In genomic region chr22:50314455-50315288, GRCh38 we compare ENCODE assay signal across 8 cellular contexts. TPM values are rescaled to one million over a fixed set of nuclear protein-coding genes. Genes with fewer than 3 reads are reported as not detected.
DNase-seq lines count a peak whose midpoint lies in the region; ATAC-seq and TF ChIP-seq lines count a peak whose summit lies in the region.

No MANE protein-coding gene starts in this region.

- ATAC-seq in GM18861 (IDR thresholded peaks at IDR 0.05; ENCODE audit: unreplicated experiment) = peak; percentile 60
- ATAC-seq in HG02943 (IDR thresholded peaks at IDR 0.05; ENCODE audit: low read depth, unreplicated experiment) = peak; percentile 69

- TF ChIP-seq CTCF in nephron progenitor cell (IDR thresholded peaks at IDR 0.05) = no peak
- no peak for TF ChIP-seq CTCF in brain microvascular endothelial cell (IDR thresholded peaks at IDR 0.05; ENCODE audit: low read depth, low read length, missing control alignments)
- no peak for TF ChIP-seq CTCF in type B pancreatic cell (conservative IDR thresholded peaks at IDR 0.05)

- peak; percentile 48 to 49 for DNase-seq in SJCRH30
- peak; percentile 80 for DNase-seq in activated naive CD4-positive, alpha-beta T cell treated with Interleukin-2 at 50 U/mL for 16 hours
- DNase-seq in nephron progenitor cell = peak; percentile 59
- DNase-seq in brain microvascular endothelial cell = no peak
- DNase-seq in type B pancreatic cell (ENCODE audit: extremely low spot score, unreplicated experiment) = no peak
- no peak for DNase-seq in MG63

- H3K36me3 Mint-ChIP-seq in nephron progenitor cell (ENCODE audit: low read depth) = no peaks in the 10 kb centered on the region
- H3K36me3 Mint-ChIP-seq in type B pancreatic cell = no peaks in the 10 kb centered on the region

- peaks cover 34% of the 10 kb centered on the region for H3K27me3 ChIP-seq in SJCRH30
- no peaks in the 10 kb centered on the region for H3K27me3 ChIP-seq in brain microvascular endothelial cell (replicated peaks)
- H3K27me3 ChIP-seq in MG63 = no peaks in the 10 kb centered on the region

- H3K9me3 ChIP-seq in SJCRH30 (replicated peaks) (no peaks in the 10 kb centered on the region), MG63 (no peaks in the 10 kb centered on the region)

- peaks cover 6% of the 10 kb centered on the region for H3K27me3 Mint-ChIP-seq in nephron progenitor cell (ENCODE audit: low read depth, poor library complexity)
- no peaks in the 10 kb centered on the region for H3K27me3 Mint-ChIP-seq in type B pancreatic cell

- H3K27ac ChIP-seq in SJCRH30 (no peak overlapping the region), brain microvascular endothelial cell (no peak overlapping the region)

- H3K4me1 Mint-ChIP-seq in nephron progenitor cell (peaks cover 29% of the 10 kb centered on the region), type B pancreatic cell (ENCODE audit: unreplicated experiment) (no peaks in the 10 kb centered on the region)

- H3K4me3 Mint-ChIP-seq in nephron progenitor cell (no peak overlapping the region), type B pancreatic cell (no peak overlapping the region)

- H3K36me3 ChIP-seq in SJCRH30 (no peaks in the 10 kb centered on the region), brain microvascular endothelial cell (replicated peaks) (no peaks in the 10 kb centered on the region), MG63 (no peaks in the 10 kb centered on the region)

- no peak overlapping the region for H3K27ac Mint-ChIP-seq in nephron progenitor cell
- H3K27ac Mint-ChIP-seq in type B pancreatic cell = no peak overlapping the region

- peaks cover 12% of the 10 kb centered on the region for H3K4me1 ChIP-seq in SJCRH30

- H3K9me3 Mint-ChIP-seq in nephron progenitor cell = no peaks in the 10 kb centered on the region
- H3K9me3 Mint-ChIP-seq in type B pancreatic cell = no peaks in the 10 kb centered on the region

- H3K4me3 ChIP-seq in SJCRH30 (no peak overlapping the region), brain microvascular endothelial cell (ENCODE audit: low read depth, low read length) (no peak overlapping the region), MG63 (no peak overlapping the region)

- in situ Hi-C loops in brain microvascular endothelial cell (cut with HindIII; ENCODE audit: low pct_ligation_motif_present, low sequenced_read_pairs) = no loop called here

RNA-seq across cellular contexts. Expression of gene PLXNB2, which starts 7.2 kb away (rescaled TPM):
- total RNA-seq in SJCRH30 (2014; rRNA removed; shearing (Covaris generic)) = 104 and 109 TPM in 2 replicates
- total RNA-seq in type B pancreatic cell (ENCODE audit: low replicate concordance) = 352 and 500 TPM in 2 replicates
- 65.6 and 80.7 TPM in 2 replicates for total RNA-seq in MG63 (2014; rRNA removed; shearing (Covaris generic); ENCODE audit: low replicate concordance)

RNA-seq across cellular contexts. Expression of gene DENND6B, which starts 12.1 kb away (rescaled TPM):
- 0.08 and 0.18 TPM in 2 replicates for total RNA-seq in SJCRH30 (2014; rRNA removed; shearing (Covaris generic))
- total RNA-seq in type B pancreatic cell (ENCODE audit: low replicate concordance) = 22.1 and 25.6 TPM in 2 replicates
- 0.15 and 0.46 TPM in 2 replicates for total RNA-seq in MG63 (2014; rRNA removed; shearing (Covaris generic); ENCODE audit: low replicate concordance)

RNA-seq across cellular contexts. Expression of gene PPP6R2, which starts 28.5 kb away (rescaled TPM):
- 51.6 and 60.6 TPM in 2 replicates for total RNA-seq in SJCRH30 (2014; rRNA removed; shearing (Covaris generic))
- 56.4 and 62.8 TPM in 2 replicates for total RNA-seq in type B pancreatic cell (ENCODE audit: low replicate concordance)
- total RNA-seq in MG63 (2014; rRNA removed; shearing (Covaris generic); ENCODE audit: low replicate concordance) = 31.0 and 37.4 TPM in 2 replicates

RNA-seq across cellular contexts. Expression of gene MAPK11, which starts 44.5 kb away (rescaled TPM):
- 3.2 and 4.2 TPM in 2 replicates for total RNA-seq in SJCRH30 (2014; rRNA removed; shearing (Covaris generic))
- total RNA-seq in type B pancreatic cell (ENCODE audit: low replicate concordance) = 4.0 and 7.4 TPM in 2 replicates
- total RNA-seq in MG63 (2014; rRNA removed; shearing (Covaris generic); ENCODE audit: low replicate concordance) = 15.0 and 27.8 TPM in 2 replicates

RNA-seq across cellular contexts. Expression of gene MAPK12, which starts 53.2 kb away (rescaled TPM):
- 52.0 and 54.0 TPM in 2 replicates for total RNA-seq in SJCRH30 (2014; rRNA removed; shearing (Covaris generic))
- total RNA-seq in type B pancreatic cell (ENCODE audit: low replicate concordance) = 11.4 and 31.3 TPM in 2 replicates
- total RNA-seq in MG63 (2014; rRNA removed; shearing (Covaris generic); ENCODE audit: low replicate concordance) = 54.4 and 58.0 TPM in 2 replicates

Comparison
In these comparisons a context has a peak if more than half of its experiments do, and no peak if none do; other contexts are left out.
1. DNase-seq: peak in SJCRH30 (2 of 2), activated naive CD4-positive, alpha-beta T cell treated with Interleukin-2 at 50 U/mL for 16 hours (single experiment) and nephron progenitor cell (single experiment); none in brain microvascular endothelial cell (single experiment), type B pancreatic cell (single experiment) and MG63 (single experiment).
2. RNA of gene DENND6B, which starts 12.1 kb away (total RNA-seq): 22.1 to 25.6 TPM in type B pancreatic cell; 0.15 to 0.46 TPM in MG63 and 0.08 to 0.18 TPM in SJCRH30; every median in the first group is over 10 times any median in the second.